In the genomic region with DNA sequence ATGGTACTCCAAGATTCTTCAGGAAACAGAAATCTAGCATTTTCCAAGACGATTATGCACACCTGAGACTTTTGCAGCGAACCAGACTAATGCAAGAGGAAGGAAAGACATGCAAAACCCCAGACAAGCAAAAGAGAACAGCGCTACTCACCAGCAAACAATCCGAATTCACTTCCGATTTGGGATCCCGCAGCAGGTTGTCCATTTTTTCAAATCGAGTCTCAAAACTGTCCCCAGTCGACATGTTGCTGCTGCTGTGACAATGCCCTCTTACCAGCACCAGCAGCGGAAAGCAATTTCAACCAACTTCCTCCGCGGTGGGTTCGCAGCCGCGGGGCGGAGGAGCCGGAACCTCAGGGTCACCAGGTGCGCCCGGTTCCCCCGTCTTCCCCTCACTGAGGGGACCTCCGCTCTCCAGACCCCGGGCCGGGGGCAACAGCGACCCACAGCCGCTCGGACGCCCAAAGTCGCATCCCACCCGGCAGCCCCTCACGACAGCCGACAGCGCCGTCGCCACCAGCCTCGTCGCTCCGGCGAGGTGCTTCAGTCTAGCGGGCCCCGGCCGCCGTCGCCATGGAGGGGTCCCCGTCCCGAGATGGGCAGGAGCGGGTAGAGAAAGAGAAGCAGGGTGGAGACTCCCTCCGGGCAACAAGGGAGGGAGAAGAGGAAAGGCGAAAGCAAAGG, we compare ENCODE assay signal across 8 cellular contexts. TPM values are rescaled to one million over a fixed set of nuclear protein-coding genes. Genes with fewer than 3 reads are reported as not detected.
DNase-seq lines count a peak whose midpoint lies in the region; ATAC-seq, FAIRE-seq and TF ChIP-seq lines count a peak whose summit lies in the region.

No MANE protein-coding gene starts in this region.

- H3K27me3 Mint-ChIP-seq in activated naive CD8-positive, alpha-beta T cell treated with anti-CD3 and anti-CD28 coated beads for 36 hours: no peaks in the 10 kb centered on the region

- peak overlapping the region; percentile 97 for H3K27ac ChIP-seq in C4-2B
- peak overlapping the region; percentile 87 to 99 (median 98) for H3K27ac ChIP-seq in heart right ventricle
- H3K27ac ChIP-seq in prostate gland: peak overlapping the region; percentile 97 to 99

- TF ChIP-seq POLR2A in prostate gland (IDR thresholded peaks at IDR 0.05): no peak

- peak; percentile 70 for DNase-seq in activated naive CD8-positive, alpha-beta T cell treated with anti-CD3 and anti-CD28 coated beads for 36 hours
- peak; percentile 25 to 52 for DNase-seq in heart right ventricle
- peak; percentile 31 for DNase-seq in prostate gland (ENCODE audit: low spot score)
- DNase-seq in urothelium cell line (ENCODE audit: low spot score): peak; percentile 52

- H3K4me3 Mint-ChIP-seq in activated naive CD8-positive, alpha-beta T cell treated with anti-CD3 and anti-CD28 coated beads for 36 hours: peak overlapping the region; percentile 95

- peaks cover 8% of the 10 kb centered on the region for H3K36me3 Mint-ChIP-seq in activated naive CD8-positive, alpha-beta T cell treated with anti-CD3 and anti-CD28 coated beads for 36 hours

- 0 to 1% methylated on average over 46 to 47 of the region's 47 CpGs for WGBS in heart right ventricle, 2 donors
- WGBS in prostate gland: under 1% methylated on average over 47 of the region's 47 CpGs

- peak; percentile 24 for ATAC-seq in GM19372 (IDR thresholded peaks at IDR 0.05; ENCODE audit: low read depth, unreplicated experiment)
- peak; percentile 12 for ATAC-seq in HG03520 (IDR thresholded peaks at IDR 0.05; ENCODE audit: unreplicated experiment)
- peak; percentile 5 for ATAC-seq in SK-N-SH treated with all-trans-retinoic acid at 6 μM for 48 hours
- ATAC-seq in heart right ventricle: peak in 5 of 8 donors; percentile 4 to 34 (median 10)

- H3K4me1 ChIP-seq in heart right ventricle (peaks cover 0 to 53% (median 48%) of the 10 kb centered on the region in 9 donors), prostate gland (replicated peaks) (no peaks in the 10 kb centered on the region)

- no peaks in the 10 kb centered on the region for H3K27me3 ChIP-seq in heart right ventricle
- no peaks in the 10 kb centered on the region for H3K27me3 ChIP-seq in prostate gland (replicated peaks; ENCODE audit: insufficient read depth)

- H3K4me1 Mint-ChIP-seq in activated naive CD8-positive, alpha-beta T cell treated with anti-CD3 and anti-CD28 coated beads for 36 hours: peaks cover 3% of the 10 kb centered on the region

- peak overlapping the region; percentile 91 for H3K27ac Mint-ChIP-seq in activated naive CD8-positive, alpha-beta T cell treated with anti-CD3 and anti-CD28 coated beads for 36 hours

- H3K9me3 ChIP-seq in heart right ventricle: no peaks in the 10 kb centered on the region
- no peaks in the 10 kb centered on the region for H3K9me3 ChIP-seq in prostate gland

- H3K36me3 ChIP-seq in heart right ventricle (no peaks in the 10 kb centered on the region), prostate gland (no peaks in the 10 kb centered on the region)

- peak; percentile 14; the same call in 1 of the 2 replicates for TF ChIP-seq CTCF in C4-2B (conservative IDR thresholded peaks at IDR 0.05)
- no peak for TF ChIP-seq CTCF in heart right ventricle (IDR thresholded peaks at IDR 0.05)
- no peak for TF ChIP-seq CTCF in prostate gland (IDR thresholded peaks at IDR 0.05)

- FAIRE-seq in urothelium cell line (lab: Jason Lieb, UNC): no peak

- H3K4me3 ChIP-seq in heart right ventricle (peak overlapping the region; percentile 85 to 99 (median 96)), prostate gland (peak overlapping the region; percentile 88 to 98)

- intact Hi-C loops in heart right ventricle (cut with DNase I) (loop anchor here in 5 of 10 donors (5.0 to 10.0 kb wide), 4 partner anchors 74 to 136 kb away; no protein-coding TSS in a partner anchor), prostate gland (cut with DNase I) (loop anchor here (10.0 kb wide), 1 partner anchor 136 kb away; no protein-coding TSS in a partner anchor)

- H3K9me3 Mint-ChIP-seq in activated naive CD8-positive, alpha-beta T cell treated with anti-CD3 and anti-CD28 coated beads for 36 hours: no peaks in the 10 kb centered on the region

TF ChIP-seq in SK-N-SH treated with all-trans-retinoic acid at 6 μM for 48 hours, 23 proteins besides CTCF, POLR2A, EP300 and RAD21:
- TF ChIP-seq CSRNP3 (CRISPR knock-in tag; IDR thresholded peaks at IDR 0.05) (no peak), GLIS3 (CRISPR knock-in tag; IDR thresholded peaks at IDR 0.05) (no peak), TCF4 (CRISPR knock-in tag; IDR thresholded peaks at IDR 0.05; ENCODE audit: borderline replicate concordance) (no peak), OSR1 (CRISPR knock-in tag; IDR thresholded peaks at IDR 0.05) (no peak), BACH2 (CRISPR knock-in tag; IDR thresholded peaks at IDR 0.05; ENCODE audit: borderline replicate concordance) (no peak), ARNTL (CRISPR knock-in tag; IDR thresholded peaks at IDR 0.05; ENCODE audit: borderline replicate concordance, low read depth) (no peak), TOX (CRISPR knock-in tag; IDR thresholded peaks at IDR 0.05; ENCODE audit: borderline replicate concordance) (no peak)
- TF ChIP-seq, protein P1, sequence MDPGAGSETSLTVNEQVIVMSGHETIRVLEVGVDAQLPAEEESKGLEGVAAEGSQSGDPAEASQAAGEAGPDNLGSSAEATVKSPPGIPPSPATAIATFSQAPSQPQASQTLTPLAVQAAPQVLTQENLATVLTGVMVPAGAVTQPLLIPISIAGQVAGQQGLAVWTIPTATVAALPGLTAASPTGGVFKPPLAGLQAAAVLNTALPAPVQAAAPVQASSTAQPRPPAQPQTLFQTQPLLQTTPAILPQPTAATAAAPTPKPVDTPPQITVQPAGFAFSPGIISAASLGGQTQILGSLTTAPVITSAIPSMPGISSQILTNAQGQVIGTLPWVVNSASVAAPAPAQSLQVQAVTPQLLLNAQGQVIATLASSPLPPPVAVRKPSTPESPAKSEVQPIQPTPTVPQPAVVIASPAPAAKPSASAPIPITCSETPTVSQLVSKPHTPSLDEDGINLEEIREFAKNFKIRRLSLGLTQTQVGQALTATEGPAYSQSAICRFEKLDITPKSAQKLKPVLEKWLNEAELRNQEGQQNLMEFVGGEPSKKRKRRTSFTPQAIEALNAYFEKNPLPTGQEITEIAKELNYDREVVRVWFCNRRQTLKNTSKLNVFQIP (CRISPR knock-in tag; IDR thresholded peaks at IDR 0.05; ENCODE audit: borderline replicate concordance, low read depth): no peak

RNA-seq across cellular contexts. Expression of gene ROCK1, which starts 0.8 kb away (rescaled TPM):
- 10 to 100 TPM; 47.1 to 48.0 TPM for total RNA-seq in activated naive CD8-positive, alpha-beta T cell treated with anti-CD3 and anti-CD28 coated beads for 36 hours
- 10 to 100 TPM; 28.6 to 44.1 (median 36.3) TPM for total RNA-seq in heart right ventricle
- polyA plus RNA-seq in heart right ventricle: 10 to 100 TPM; 12.5 to 19.6 TPM
- total RNA-seq in prostate gland: 10 to 100 TPM; 32.2 to 35.2 TPM

Comparison
In these comparisons a context has a peak if more than half of its experiments do, and no peak if none do; other contexts are left out.
1. Peak in every context shown above with its lines: DNase-seq, ATAC-seq, H3K4me3 ChIP-seq and H3K27ac ChIP-seq.